In genomic region chr16:51490866-51491265, GRCh38 we compare ENCODE assay signal across 26 cellular contexts.
"Had no signal": no experiment of that assay in that cellular context is flagged by ENCODE, and none has a peak within 500 bp of the region (broad histone marks: within the 10 kb centered on the region; RNA-seq: fewer than 3 reads in every experiment).

No MANE protein-coding gene starts in this region.

- DNase-seq: activated CD4-positive, alpha-beta T cell treated with anti-CD3 and anti-CD28 coated beads for 48 hours; activated CD4-positive, alpha-beta T cell treated with anti-CD3 and anti-CD28 coated beads, Interleukin-2, amount 50 U/mL, for 48 hours; activated CD8-positive, alpha-beta memory T cell treated with anti-CD3 and anti-CD28 coated beads for 24 hours; activated gamma-delta T cell treated with Interleukin-2 at 50 U/mL for 16 hours; activated naive CD8-positive, alpha-beta T cell treated with anti-CD3 and anti-CD28 coated beads, Interleukin-2, amount 50 U/mL, for 24 hours; anterior cingulate cortex; cerebellar nuclear complex; dorsolateral prefrontal cortex; effector memory CD4-positive, alpha-beta T cell; gastrocnemius medialis; glutamatergic neuron; left ventricle myocardium inferior; midbrain; naive thymus-derived CD4-positive, alpha-beta T cell; posterior cingulate gyrus; stimulated activated CD4-positive, alpha-beta T cell treated with anti-CD3 and anti-CD28 coated beads, Interleukin-2, amount 100 ng/mL, for 48 hours; stimulated activated naive CD4-positive, alpha-beta T cell treated with Interleukin-2 at 50 U/mL for 16 hours; T-helper 17 cell; T1000; WERI-Rb-1 had no signal

- H3K27me3 ChIP-seq: cardiac muscle cell, gastrocnemius medialis, tibial nerve had no signal

- H3K36me3 ChIP-seq: cardiac muscle cell, gastrocnemius medialis, left ventricle myocardium inferior, tibial nerve, WERI-Rb-1 had no signal

- H3K9me3 ChIP-seq: gastrocnemius medialis had no signal

- FAIRE-seq: islet of Langerhans had no signal

- H3K4me1 ChIP-seq: gastrocnemius medialis, left ventricle myocardium inferior, tibial nerve had no signal

- H3K4me3 ChIP-seq: cardiac muscle cell, coronary artery, dorsolateral prefrontal cortex, gastrocnemius medialis, left ventricle myocardium inferior, lung, tibial nerve had no signal

- H3K27ac ChIP-seq: cardiac muscle cell, coronary artery, dorsolateral prefrontal cortex, gastrocnemius medialis, left ventricle myocardium inferior, tibial nerve, WERI-Rb-1 had no signal

- ATAC-seq: activated CD4-positive, CD25-positive, alpha-beta regulatory T cell treated with anti-CD3 and anti-CD28 coated beads, Interleukin-2, amount 50 U/mL, for 24 hours; activated naive CD8-positive, alpha-beta T cell treated with anti-CD3 and anti-CD28 coated beads, Interleukin-2, amount 50 U/mL, for 24 hours; gastrocnemius medialis; naive thymus-derived CD4-positive, alpha-beta T cell; T-helper 17 cell had no signal
